Comparison of ENCODE assay signal across 20 cellular contexts in genomic region chr3:167467848-167468611, GRCh38. TPM values are rescaled to one million over a fixed set of nuclear protein-coding genes. Genes with fewer than 3 reads are reported as not detected.
DNase-seq lines count a peak whose midpoint lies in the region; ATAC-seq and TF ChIP-seq lines count a peak whose summit lies in the region.
"Had no signal": no experiment of that assay in that cellular context is flagged by ENCODE, and none has a peak within 500 bp of the region (broad histone marks: within the 10 kb centered on the region; RNA-seq: fewer than 3 reads in every experiment).

No MANE protein-coding gene starts in this region.

- no peaks in the 10 kb centered on the region for H3K79me1 ChIP-seq in mesenchymal stem cell (replicated peaks; ENCODE audit: low read length, poor library complexity, severe bottlenecking)
- no peaks in the 10 kb centered on the region for H3K79me1 ChIP-seq in trophoblast cell (ENCODE audit: low read length)

- H4K8ac ChIP-seq in mesenchymal stem cell (ENCODE audit: low read length) = no peak overlapping the region
- H4K8ac ChIP-seq in trophoblast cell (ENCODE audit: low read depth, low read length) = no peak overlapping the region

- no peak overlapping the region for H2BK120ac ChIP-seq in mesenchymal stem cell (ENCODE audit: low read depth, low read length)
- H2BK120ac ChIP-seq in trophoblast cell (ENCODE audit: insufficient read depth, low read length, poor library complexity) = no peak overlapping the region

- TF ChIP-seq POLR2A in body of pancreas (IDR thresholded peaks at IDR 0.05) = peak in 2 of 3 donors; percentile 41 to 57

- H3K4me2 ChIP-seq in mesenchymal stem cell (ENCODE audit: low read length, poor library complexity, severe bottlenecking) = no peak overlapping the region
- H3K4me2 ChIP-seq in trophoblast cell (ENCODE audit: low read length) = no peak overlapping the region

- H3K36me3 ChIP-seq in body of pancreas (replicated peaks in 1 of 2; ENCODE audit: insufficient read depth in 1 of 2, low read depth in 2 of 2) = peaks cover 0 to 3% of the 10 kb centered on the region in 2 donors
- no peaks in the 10 kb centered on the region for H3K36me3 ChIP-seq in mesenchymal stem cell (ENCODE audit: control insufficient read depth in 1 of 2, insufficient read depth in 2 of 2, low read depth in 1 of 2, low read length in 2 of 2)
- H3K36me3 ChIP-seq in trophoblast cell (ENCODE audit: control insufficient read depth in 1 of 2, insufficient read depth in 2 of 2, low read length in 2 of 2) = no peaks in the 10 kb centered on the region
- H3K36me3 ChIP-seq: BE2C had no signal

- H3K18ac ChIP-seq in mesenchymal stem cell (ENCODE audit: low read depth in 1 of 2, low read length in 2 of 2) = no peak overlapping the region
- no peak overlapping the region for H3K18ac ChIP-seq in trophoblast cell (ENCODE audit: low read length)

- no peak overlapping the region for H4K91ac ChIP-seq in mesenchymal stem cell (ENCODE audit: low read length)
- no peak overlapping the region for H4K91ac ChIP-seq in trophoblast cell (ENCODE audit: low read depth, low read length)

- intact Hi-C loops in body of pancreas (cut with DNase I) (no loop called here), left colon (cut with DNase I, micrococcal nuclease) (no loop called here)

- H3K4me1 ChIP-seq in body of pancreas (peaks cover 36% of the 10 kb centered on the region), mesenchymal stem cell (ENCODE audit: control insufficient read depth, insufficient read depth, low read depth, low read length) (no peaks in the 10 kb centered on the region), trophoblast cell (ENCODE audit: control insufficient read depth in 1 of 2, insufficient read depth in 2 of 2, low read length in 2 of 2) (no peaks in the 10 kb centered on the region)
- H3K4me1 ChIP-seq: BE2C had no signal

- H2BK12ac ChIP-seq in mesenchymal stem cell (ENCODE audit: low read length in 2 of 2) (no peak overlapping the region), trophoblast cell (ENCODE audit: low read length) (no peak overlapping the region)

- H3K27me3 ChIP-seq in body of pancreas = no peaks in the 10 kb centered on the region
- H3K27me3 ChIP-seq in mesenchymal stem cell (ENCODE audit: control insufficient read depth in 1 of 2, insufficient read depth in 1 of 2, low read length in 2 of 2) = no peaks in the 10 kb centered on the region
- no peaks in the 10 kb centered on the region for H3K27me3 ChIP-seq in trophoblast cell (ENCODE audit: insufficient read depth, low read length)
- H3K27me3 ChIP-seq: BE2C had no signal

- no peaks in the 10 kb centered on the region for H3K79me2 ChIP-seq in trophoblast cell (ENCODE audit: control insufficient read depth, insufficient read depth, low read length, poor library complexity)

- H4K12ac ChIP-seq in trophoblast cell (ENCODE audit: low read depth, low read length) = no peak overlapping the region

- H3K9ac ChIP-seq in mesenchymal stem cell (ENCODE audit: low read length) (no peak overlapping the region), trophoblast cell (ENCODE audit: low read length) (no peak overlapping the region)

- H3K23ac ChIP-seq in mesenchymal stem cell (ENCODE audit: low read length in 2 of 2) = no peak overlapping the region
- no peak overlapping the region for H3K23ac ChIP-seq in trophoblast cell (ENCODE audit: low read length)

- H3K4me3 ChIP-seq in body of pancreas = no peak overlapping the region
- no peak overlapping the region for H3K4me3 ChIP-seq in mesenchymal stem cell (ENCODE audit: insufficient read depth in 1 of 2, low read depth in 1 of 2, low read length in 2 of 2)
- H3K4me3 ChIP-seq in trophoblast cell (ENCODE audit: low read depth, low read length) = no peak overlapping the region

- H3K14ac ChIP-seq in mesenchymal stem cell (ENCODE audit: low read length in 2 of 2) (no peak overlapping the region), trophoblast cell (ENCODE audit: low read length) (no peak overlapping the region)

- no peak overlapping the region for H2BK15ac ChIP-seq in mesenchymal stem cell (ENCODE audit: low read depth, poor library complexity, severe bottlenecking)

- no peak for TF ChIP-seq CTCF in 22Rv1 (IDR thresholded peaks at IDR 0.05)
- no peak for TF ChIP-seq CTCF in body of pancreas (IDR thresholded peaks at IDR 0.05)

- peak overlapping the region; percentile 30 for H3K27ac ChIP-seq in 22Rv1
- peak overlapping the region; percentile 1 to 85 (median 62) for H3K27ac ChIP-seq in body of pancreas
- no peak overlapping the region for H3K27ac ChIP-seq in mesenchymal stem cell (ENCODE audit: low read length, poor library complexity, severe bottlenecking)
- H3K27ac ChIP-seq in trophoblast cell (ENCODE audit: low read depth, low read length) = no peak overlapping the region

- H2AFZ ChIP-seq in mesenchymal stem cell (ENCODE audit: low read depth, low read length) (no peak overlapping the region), trophoblast cell (ENCODE audit: insufficient read depth, low read length, poor library complexity) (no peak overlapping the region)

- H3K4ac ChIP-seq in mesenchymal stem cell (ENCODE audit: low read depth in 1 of 2, low read length in 2 of 2) = no peak overlapping the region
- H3K4ac ChIP-seq in trophoblast cell (ENCODE audit: low read depth, low read length) = no peak overlapping the region

- H2BK5ac ChIP-seq in mesenchymal stem cell (ENCODE audit: low read depth, low read length, poor library complexity, severe bottlenecking) (no peak overlapping the region), trophoblast cell (ENCODE audit: low read depth, low read length, poor library complexity) (no peak overlapping the region)

- ATAC-seq in body of pancreas = peak; percentile 91
- no peak for ATAC-seq in left colon

- H2AK5ac ChIP-seq in mesenchymal stem cell (ENCODE audit: low read length, severe bottlenecking) (no peak overlapping the region), trophoblast cell (ENCODE audit: low read length) (no peak overlapping the region)

- 35 to 43% methylated on average over 5 of the region's 5 CpGs for WGBS in body of pancreas, 2 donors
- WGBS in mesenchymal stem cell = 83% methylated on average over 1 of the region's 5 CpGs
- WGBS in trophoblast cell (ENCODE audit: extremely low coverage, insufficient coverage, insufficient read length) = no CpG with 5 or more reads among the region's 5 CpGs

- DNase-seq in DMS153 treated with DMSO at 0.1 percent for 48 hours (lab: John Stamatoyannopoulos, UW; ENCODE audit: unreplicated experiment) = peak; percentile 27
- peak; percentile 3 for DNase-seq in HuH-7.5 (ENCODE audit: low spot score)
- DNase-seq in body of pancreas = peak; percentile 63 to 81 (median 75)
- no peak for DNase-seq in mesenchymal stem cell
- no peak for DNase-seq in left colon
- DNase-seq in trophoblast cell = no peak
- DNase-seq in putamen (ENCODE audit: low spot score) = no peak
- DNase-seq: BE2C, KG1, NCI-H1092 treated with DMSO at 0.1 percent for 48 hours, NCI-H187 treated with DMSO at 0.1 percent for 48 hours, NCI-H2107, NCI-H446 treated with DMSO at 0.1 percent for 48 hours, NCI-H748 treated with DMSO at 0.1 percent for 48 hours, OCI-M1, T-helper 2 cell had no signal

- H3K9me3 ChIP-seq in body of pancreas (no peaks in the 10 kb centered on the region), mesenchymal stem cell (ENCODE audit: control insufficient read depth, low read length) (no peaks in the 10 kb centered on the region), trophoblast cell (ENCODE audit: insufficient read depth, low read depth, low read length) (no peaks in the 10 kb centered on the region)
- H3K9me3 ChIP-seq: BE2C had no signal

RNA-seq across cellular contexts. Expression of gene SERPINI2, which starts 5.8 kb away (rescaled TPM):
- 100 to 1,000 TPM; 167 to 221 TPM for total RNA-seq in body of pancreas
- polyA plus RNA-seq in mesenchymal stem cell (2013, experiment 1 of 2) = not detected
- not detected for polyA plus RNA-seq in mesenchymal stem cell (2013, experiment 2 of 2)
- not detected for total RNA-seq in left colon
- polyA plus RNA-seq in trophoblast cell (2013) = 0.07 TPM in 1 of 2 replicates, not detected in the other
- total RNA-seq: A673, G401, SK-MEL-5 had no signal

Comparison
In these comparisons a context has a peak if more than half of its experiments do, and no peak if none do; other contexts are left out.
1. H3K27ac ChIP-seq: peak in 22Rv1 (single experiment) and body of pancreas (4 of 4); none in mesenchymal stem cell (single experiment) and trophoblast cell (single experiment).
2. DNase-seq: peak in DMS153 treated with DMSO at 0.1 percent for 48 hours (single experiment), HuH-7.5 (single experiment) and body of pancreas (4 of 4); none in mesenchymal stem cell (single experiment), left colon (0 of 2), trophoblast cell (0 of 2) and putamen (single experiment).
3. RNA of gene SERPINI2, which starts 5.8 kb away (total RNA-seq): 167 to 221 TPM in body of pancreas; not detected in left colon; every median in the first group is over 100 times any median in the second.